Comparison of ENCODE assay signal across 16 cellular contexts in genomic region chr13:105147481-105147880, GRCh38.
"Had no signal": no experiment of that assay in that cellular context is flagged by ENCODE, and none has a peak within 500 bp of the region (broad histone marks: within the 10 kb centered on the region; RNA-seq: fewer than 3 reads in every experiment).

No MANE protein-coding gene starts in this region.

- H3K4me3 ChIP-seq: ascending aorta, breast epithelium, left ventricle myocardium inferior, tibial nerve, uterus had no signal

- DNase-seq: activated CD4-positive, alpha-beta T cell treated with anti-CD3 and anti-CD28 coated beads for 4 hours; activated CD8-positive, alpha-beta T cell treated with anti-CD3 and anti-CD28 coated beads for 36 hours; activated naive CD8-positive, alpha-beta T cell treated with anti-CD3 and anti-CD28 coated beads for 36 hours; cerebellar nuclear complex; kidney; left ventricle myocardium inferior; naive thymus-derived CD8-positive, alpha-beta T cell; stimulated activated CD4-positive, alpha-beta T cell treated with anti-CD3 and anti-CD28 coated beads, Interleukin-2, amount 100 ng/mL, for 48 hours; stimulated activated naive B cell treated with anti-CD40 and anti-IgM and Interleukin-4, amounts not matched to agents 10 μg/mL and 1 μg/mL and 100 μg/mL, for 72 hours; uterus; WERI-Rb-1 had no signal

- H3K79me2 ChIP-seq: parathyroid adenoma had no signal

- H3K9ac ChIP-seq: parathyroid adenoma had no signal

- H3K27me3 ChIP-seq: ascending aorta, breast epithelium, neutrophil, tibial nerve, uterus had no signal

- H3K27ac ChIP-seq: ascending aorta, breast epithelium, left ventricle myocardium inferior, neutrophil, parathyroid adenoma, tibial nerve, uterus, WERI-Rb-1 had no signal

- ATAC-seq: activated CD8-positive, alpha-beta T cell treated with anti-CD3 and anti-CD28 coated beads for 36 hours; naive thymus-derived CD8-positive, alpha-beta T cell; stimulated activated naive B cell treated with anti-CD40 and anti-IgM and Interleukin-4, amounts not matched to agents 10 μg/mL and 1 μg/mL and 100 μg/mL, for 72 hours had no signal

- H3K9me3 ChIP-seq: ascending aorta, breast epithelium, left ventricle myocardium inferior, neutrophil, tibial nerve, uterus had no signal

- H3K4me1 ChIP-seq: ascending aorta, breast epithelium, left ventricle myocardium inferior, parathyroid adenoma, tibial nerve, uterus had no signal

- FAIRE-seq: kidney had no signal

- H2AFZ ChIP-seq: parathyroid adenoma had no signal

- H3K36me3 ChIP-seq: ascending aorta, breast epithelium, left ventricle myocardium inferior, neutrophil, tibial nerve, uterus, WERI-Rb-1 had no signal
